12 cellular contexts compared by ENCODE assay signal in the genomic region with DNA sequence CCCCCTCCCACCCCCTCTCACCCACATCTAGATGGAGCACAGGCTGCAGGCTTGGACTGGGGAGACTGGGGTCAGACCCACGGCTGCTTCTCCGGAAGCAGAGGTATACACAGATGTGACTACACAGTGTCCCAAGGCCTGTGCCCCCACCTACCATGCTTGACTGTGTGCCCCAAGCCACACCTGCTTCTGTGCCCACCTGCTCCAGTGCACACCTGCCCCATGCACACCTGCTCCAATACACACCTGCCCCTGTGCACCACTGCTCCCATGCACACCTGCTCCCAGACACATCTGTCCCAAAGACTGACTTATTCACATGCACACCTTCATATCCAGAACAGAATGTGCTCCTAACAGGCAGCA. TPM values are rescaled to one million over a fixed set of nuclear protein-coding genes. Genes with fewer than 3 reads are reported as not detected.
"Had no signal": no experiment of that assay in that cellular context is flagged by ENCODE, and none has a peak within 500 bp of the region (broad histone marks: within the 10 kb centered on the region; RNA-seq: fewer than 3 reads in every experiment).

No MANE protein-coding gene starts in this region.

- H3K27me3 ChIP-seq: breast epithelium, ovary had no signal

- H3K36me3 ChIP-seq: breast epithelium, gastrocnemius medialis, heart right ventricle, ovary, transverse colon had no signal

- H3K27ac ChIP-seq: breast epithelium, gastrocnemius medialis, heart right ventricle, ovary, transverse colon had no signal

- H3K4me1 ChIP-seq: breast epithelium had no signal

- DNase-seq: activated CD4-positive, alpha-beta T cell treated with anti-CD3 and anti-CD28 coated beads, Interleukin-2, amount 10 ng/mL, durations not matched to agents 24 days and 14 days; activated CD4-positive, CD25-positive, alpha-beta regulatory T cell; activated CD8-positive, alpha-beta T cell treated with anti-CD3 and anti-CD28 coated beads, Interleukin-2, amount 10 ng/mL, durations not matched to agents 7 days and 5 days; activated T-cell treated with anti-CD3 and anti-CD28 coated beads, Interleukin-2, amount 50 U/mL, for 48 hours; anterior cingulate cortex; gastrocnemius medialis; heart right ventricle; stimulated activated CD4-positive, alpha-beta T cell treated with anti-CD3 and anti-CD28 coated beads, Interleukin-4, amount 100 ng/mL, for 24 hours; stimulated activated naive CD4-positive, alpha-beta T cell; transverse colon had no signal

- H3K9me3 ChIP-seq: breast epithelium, gastrocnemius medialis, heart right ventricle, ovary, transverse colon had no signal

- ATAC-seq: activated CD8-positive, alpha-beta T cell treated with anti-CD3 and anti-CD28 coated beads, Interleukin-2, amount 10 ng/mL, durations not matched to agents 7 days and 5 days; gastrocnemius medialis; heart right ventricle had no signal

- H3K4me3 ChIP-seq: breast epithelium, gastrocnemius medialis, heart right ventricle, ovary, transverse colon had no signal

RNA-seq across cellular contexts. Expression of a gene that starts 5.5 kb away (rescaled TPM):
- total RNA-seq: activated CD4-positive, alpha-beta T cell treated with anti-CD3 and anti-CD28 coated beads, Interleukin-2, amount 10 ng/mL, durations not matched to agents 24 days and 14 days had no signal
